ENCODE assay signal across 19 cellular contexts in the genomic region with DNA sequence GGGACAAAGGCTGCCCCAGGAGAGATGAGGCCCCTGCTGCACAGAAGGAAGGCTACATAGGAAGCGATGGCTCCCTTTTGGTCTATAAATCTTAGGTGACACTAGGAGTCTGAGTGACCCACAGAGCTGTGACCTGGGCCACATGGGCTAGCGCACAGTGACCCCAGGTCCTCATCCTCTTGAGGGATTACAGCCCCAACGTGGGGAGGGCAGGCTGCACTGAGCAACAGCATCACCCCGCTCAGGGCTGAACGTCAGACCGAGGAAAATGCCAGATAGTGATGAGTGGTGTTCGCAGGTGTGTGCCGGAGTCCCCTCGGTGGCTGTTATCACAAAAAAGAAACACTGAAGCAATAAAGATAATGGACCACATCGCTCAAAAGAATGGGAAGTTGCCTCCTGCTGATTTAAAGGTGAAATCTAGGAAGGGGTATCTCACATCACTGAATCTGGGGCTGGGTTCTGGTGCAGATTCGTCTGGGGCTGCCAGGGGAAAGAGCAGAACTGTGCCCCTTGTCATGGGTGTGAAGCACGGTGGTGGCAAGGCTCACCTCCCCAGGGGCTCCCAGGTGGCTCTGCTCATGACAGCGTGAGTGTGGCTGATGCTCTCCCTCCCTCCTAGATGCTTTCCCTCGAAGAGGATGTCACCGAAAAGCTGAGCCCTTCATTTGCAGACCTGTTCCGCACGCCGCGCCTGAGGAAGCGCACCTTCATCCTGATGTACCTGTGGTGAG. TPM values are rescaled to one million over a fixed set of nuclear protein-coding genes. Genes with fewer than 3 reads are reported as not detected.
DNase-seq lines count a peak whose midpoint lies in the region; ATAC-seq and TF ChIP-seq lines count a peak whose summit lies in the region.
"Had no signal": no experiment of that assay in that cellular context is flagged by ENCODE, and none has a peak within 500 bp of the region (broad histone marks: within the 10 kb centered on the region; RNA-seq: fewer than 3 reads in every experiment).

No MANE protein-coding gene starts in this region.

- H3K4me3 ChIP-seq in right lobe of liver: no peak overlapping the region

- H3K27me3 ChIP-seq in right lobe of liver: no peaks in the 10 kb centered on the region

- no peak for TF ChIP-seq CTCF in right lobe of liver (IDR thresholded peaks at IDR 0.05)

- peak overlapping the region in 2 of 3 donors; percentile 92 to 94 for H3K27ac ChIP-seq in right lobe of liver
- H3K27ac ChIP-seq: KMS-11 had no signal

- CTCF ChIA-PET in activated naive CD4-positive, alpha-beta T cell treated with anti-CD3 and anti-CD28 coated beads for 36 hours (lab: Charles Lee): interaction anchor here (1.6 to 4.3 kb wide), 2 partner anchors 319 to 385 kb away, joined by 3 to 35 read pairs; no protein-coding TSS in a partner anchor
- CTCF ChIA-PET in activated CD4-positive, alpha-beta T cell treated with anti-CD3 and anti-CD28 coated beads, Interleukin-2, amount 10 ng/mL, durations not matched to agents 7 days and 5 days (lab: Charles Lee): no interaction called here

- H3K4me1 ChIP-seq in right lobe of liver: peaks cover 0 to 83% (median 43%) of the 10 kb centered on the region in 4 donors

- TF ChIP-seq POLR2A in right lobe of liver (IDR thresholded peaks at IDR 0.05): no peak

- no peaks in the 10 kb centered on the region for H3K9me3 Mint-ChIP-seq in activated naive CD4-positive, alpha-beta T cell treated with anti-CD3 and anti-CD28 coated beads for 36 hours
- no peaks in the 10 kb centered on the region for H3K9me3 Mint-ChIP-seq in activated T-helper 1 cell treated with anti-CD3 and anti-CD28 coated beads, Interleukin-12 subunit alpha, Interleukin-12 subunit beta, Interleukin-2, Interleukin-4 antibody, amounts not matched to agents 30 ng/mL and 10 ng/mL and 1 ng/mL, durations not matched to agents 14 hours and 24 hours and 36 hours
- no peaks in the 10 kb centered on the region for H3K9me3 Mint-ChIP-seq in activated CD4-positive, alpha-beta T cell treated with anti-CD3 and anti-CD28 coated beads, Interleukin-2, amount 10 ng/mL, durations not matched to agents 7 days and 5 days
- H3K9me3 Mint-ChIP-seq: CD8-positive, alpha-beta memory T cell; HFFc6 had no signal

- DNase-seq in activated naive CD4-positive, alpha-beta T cell treated with anti-CD3 and anti-CD28 coated beads for 36 hours: no peak
- no peak for DNase-seq in activated naive CD4-positive, alpha-beta T cell treated with Interleukin-2 at 50 U/mL for 16 hours
- DNase-seq in activated T-helper 1 cell treated with anti-CD3 and anti-CD28 coated beads, Interleukin-12 subunit alpha, Interleukin-12 subunit beta, Interleukin-2, Interleukin-4 antibody, amounts not matched to agents 30 ng/mL and 10 ng/mL and 1 ng/mL, durations not matched to agents 14 hours and 24 hours and 36 hours (ENCODE audit: low spot score): no peak
- DNase-seq in right lobe of liver (no peak), SIG-M5 (lab: John Stamatoyannopoulos, UW) (no peak), NCI-H2171 treated with DMSO at 0.1 percent for 48 hours (lab: John Stamatoyannopoulos, UW) (no peak)
- no peak for DNase-seq in activated CD4-positive, alpha-beta T cell treated with anti-CD3 and anti-CD28 coated beads, Interleukin-2, amount 10 ng/mL, durations not matched to agents 7 days and 5 days
- DNase-seq: CD8-positive, alpha-beta memory T cell; HFFc6; MV-4-11; NCI-H1930; NCI-H2171; NCI-H446; NCI-H82; OCI-M1; Right ventricle myocardium superior; SK-N-SH had no signal

- 77% methylated on average over 8 of the region's 20 CpGs for WGBS in right lobe of liver (ENCODE audit: insufficient coverage, low coverage, low lambda C conversion rate, missing lambda C conversion rate)

- POLR2A ChIA-PET in activated CD4-positive, alpha-beta T cell treated with anti-CD3 and anti-CD28 coated beads, Interleukin-2, amount 10 ng/mL, durations not matched to agents 7 days and 5 days (lab: Charles Lee): no interaction called here

- no peak overlapping the region for H3K4me3 Mint-ChIP-seq in activated naive CD4-positive, alpha-beta T cell treated with anti-CD3 and anti-CD28 coated beads for 36 hours
- H3K4me3 Mint-ChIP-seq in activated T-helper 1 cell treated with anti-CD3 and anti-CD28 coated beads, Interleukin-12 subunit alpha, Interleukin-12 subunit beta, Interleukin-2, Interleukin-4 antibody, amounts not matched to agents 30 ng/mL and 10 ng/mL and 1 ng/mL, durations not matched to agents 14 hours and 24 hours and 36 hours: no peak overlapping the region
- H3K4me3 Mint-ChIP-seq in activated CD4-positive, alpha-beta T cell treated with anti-CD3 and anti-CD28 coated beads, Interleukin-2, amount 10 ng/mL, durations not matched to agents 7 days and 5 days: no peak overlapping the region
- H3K4me3 Mint-ChIP-seq: CD8-positive, alpha-beta memory T cell; HFFc6 had no signal

- H3K36me3 ChIP-seq in right lobe of liver: peaks cover 0 to 49% (median 8%) of the 10 kb centered on the region in 4 donors

- H3K36me3 Mint-ChIP-seq in activated naive CD4-positive, alpha-beta T cell treated with anti-CD3 and anti-CD28 coated beads for 36 hours (ENCODE audit: low read depth): no peaks in the 10 kb centered on the region
- peaks cover 9% of the 10 kb centered on the region for H3K36me3 Mint-ChIP-seq in activated T-helper 1 cell treated with anti-CD3 and anti-CD28 coated beads, Interleukin-12 subunit alpha, Interleukin-12 subunit beta, Interleukin-2, Interleukin-4 antibody, amounts not matched to agents 30 ng/mL and 10 ng/mL and 1 ng/mL, durations not matched to agents 14 hours and 24 hours and 36 hours (ENCODE audit: low read depth)
- no peaks in the 10 kb centered on the region for H3K36me3 Mint-ChIP-seq in activated CD4-positive, alpha-beta T cell treated with anti-CD3 and anti-CD28 coated beads, Interleukin-2, amount 10 ng/mL, durations not matched to agents 7 days and 5 days (ENCODE audit: low read depth)

- H3K27me3 Mint-ChIP-seq in activated naive CD4-positive, alpha-beta T cell treated with anti-CD3 and anti-CD28 coated beads for 36 hours (ENCODE audit: low read depth): no peaks in the 10 kb centered on the region
- H3K27me3 Mint-ChIP-seq in activated T-helper 1 cell treated with anti-CD3 and anti-CD28 coated beads, Interleukin-12 subunit alpha, Interleukin-12 subunit beta, Interleukin-2, Interleukin-4 antibody, amounts not matched to agents 30 ng/mL and 10 ng/mL and 1 ng/mL, durations not matched to agents 14 hours and 24 hours and 36 hours (ENCODE audit: insufficient read depth): no peaks in the 10 kb centered on the region
- no peaks in the 10 kb centered on the region for H3K27me3 Mint-ChIP-seq in activated CD4-positive, alpha-beta T cell treated with anti-CD3 and anti-CD28 coated beads, Interleukin-2, amount 10 ng/mL, durations not matched to agents 7 days and 5 days
- H3K27me3 Mint-ChIP-seq: CD8-positive, alpha-beta memory T cell had no signal

- peak overlapping the region; percentile 15 for H3K27ac Mint-ChIP-seq in activated naive CD4-positive, alpha-beta T cell treated with anti-CD3 and anti-CD28 coated beads for 36 hours
- H3K27ac Mint-ChIP-seq in activated T-helper 1 cell treated with anti-CD3 and anti-CD28 coated beads, Interleukin-12 subunit alpha, Interleukin-12 subunit beta, Interleukin-2, Interleukin-4 antibody, amounts not matched to agents 30 ng/mL and 10 ng/mL and 1 ng/mL, durations not matched to agents 14 hours and 24 hours and 36 hours: peak overlapping the region; percentile 61
- H3K27ac Mint-ChIP-seq in activated CD4-positive, alpha-beta T cell treated with anti-CD3 and anti-CD28 coated beads, Interleukin-2, amount 10 ng/mL, durations not matched to agents 7 days and 5 days: no peak overlapping the region
- H3K27ac Mint-ChIP-seq: HFFc6 had no signal

- H3K9me3 ChIP-seq in right lobe of liver: no peaks in the 10 kb centered on the region
- H3K9me3 ChIP-seq: SK-N-SH had no signal

- ATAC-seq in right lobe of liver (no peak), GM18517 (IDR thresholded peaks at IDR 0.05; ENCODE audit: unreplicated experiment) (no peak)

- intact Hi-C loops in activated naive CD4-positive, alpha-beta T cell treated with anti-CD3 and anti-CD28 coated beads for 36 hours (cut with micrococcal nuclease): loop anchor here (5.0 kb wide), 2 partner anchors 161 to 231 kb away; no protein-coding TSS in a partner anchor
- intact Hi-C loops in activated T-helper 1 cell treated with anti-CD3 and anti-CD28 coated beads, Interleukin-12 subunit alpha, Interleukin-12 subunit beta, Interleukin-2, Interleukin-4 antibody, amounts not matched to agents 30 ng/mL and 10 ng/mL and 1 ng/mL, durations not matched to agents 14 hours and 24 hours and 36 hours (cut with micrococcal nuclease): no loop called here
- intact Hi-C loops in right lobe of liver (cut with DNase I): no loop called here

- peaks cover 17% of the 10 kb centered on the region for H3K4me1 Mint-ChIP-seq in activated naive CD4-positive, alpha-beta T cell treated with anti-CD3 and anti-CD28 coated beads for 36 hours (ENCODE audit: low read depth)
- peaks cover 24% of the 10 kb centered on the region for H3K4me1 Mint-ChIP-seq in activated T-helper 1 cell treated with anti-CD3 and anti-CD28 coated beads, Interleukin-12 subunit alpha, Interleukin-12 subunit beta, Interleukin-2, Interleukin-4 antibody, amounts not matched to agents 30 ng/mL and 10 ng/mL and 1 ng/mL, durations not matched to agents 14 hours and 24 hours and 36 hours (ENCODE audit: low read depth)
- peaks cover 9% of the 10 kb centered on the region for H3K4me1 Mint-ChIP-seq in activated CD4-positive, alpha-beta T cell treated with anti-CD3 and anti-CD28 coated beads, Interleukin-2, amount 10 ng/mL, durations not matched to agents 7 days and 5 days

RNA-seq across cellular contexts. Expression of a gene that starts 14.5 kb away (rescaled TPM):
- not detected for total RNA-seq in activated naive CD4-positive, alpha-beta T cell treated with anti-CD3 and anti-CD28 coated beads for 36 hours
- 2.9 and 3.7 TPM in 2 replicates for total RNA-seq in activated T-helper 1 cell treated with anti-CD3 and anti-CD28 coated beads, Interleukin-12 subunit alpha, Interleukin-12 subunit beta, Interleukin-2, Interleukin-4 antibody, amounts not matched to agents 30 ng/mL and 10 ng/mL and 1 ng/mL, durations not matched to agents 14 hours and 24 hours and 36 hours
- 1,000 to 10,000 TPM in 3 of 6 experiments, 100 to 1,000 TPM in 3; 190 to 1,656 (median 769) TPM for total RNA-seq in right lobe of liver
- total RNA-seq in activated CD4-positive, alpha-beta T cell treated with anti-CD3 and anti-CD28 coated beads, Interleukin-2, amount 10 ng/mL, durations not matched to agents 7 days and 5 days: under 1 TPM; 0.25 to 0.67 TPM

Comparison
In these comparisons a context has a peak if more than half of its experiments do, and no peak if none do; other contexts are left out.
1. RNA of a gene that starts 14.5 kb away (total RNA-seq): 190 to 1,656 TPM in right lobe of liver; 2.9 to 3.7 TPM in activated T-helper 1 cell treated with anti-CD3 and anti-CD28 coated beads, Interleukin-12 subunit alpha, Interleukin-12 subunit beta, Interleukin-2, Interleukin-4 antibody, amounts not matched to agents 30 ng/mL and 10 ng/mL and 1 ng/mL, durations not matched to agents 14 hours and 24 hours and 36 hours, 0.25 to 0.67 TPM in activated CD4-positive, alpha-beta T cell treated with anti-CD3 and anti-CD28 coated beads, Interleukin-2, amount 10 ng/mL, durations not matched to agents 7 days and 5 days and not detected in activated naive CD4-positive, alpha-beta T cell treated with anti-CD3 and anti-CD28 coated beads for 36 hours; every median in the first group is over 10 times any median in the second.